8 cellular contexts compared by ENCODE assay signal in the genomic region with DNA sequence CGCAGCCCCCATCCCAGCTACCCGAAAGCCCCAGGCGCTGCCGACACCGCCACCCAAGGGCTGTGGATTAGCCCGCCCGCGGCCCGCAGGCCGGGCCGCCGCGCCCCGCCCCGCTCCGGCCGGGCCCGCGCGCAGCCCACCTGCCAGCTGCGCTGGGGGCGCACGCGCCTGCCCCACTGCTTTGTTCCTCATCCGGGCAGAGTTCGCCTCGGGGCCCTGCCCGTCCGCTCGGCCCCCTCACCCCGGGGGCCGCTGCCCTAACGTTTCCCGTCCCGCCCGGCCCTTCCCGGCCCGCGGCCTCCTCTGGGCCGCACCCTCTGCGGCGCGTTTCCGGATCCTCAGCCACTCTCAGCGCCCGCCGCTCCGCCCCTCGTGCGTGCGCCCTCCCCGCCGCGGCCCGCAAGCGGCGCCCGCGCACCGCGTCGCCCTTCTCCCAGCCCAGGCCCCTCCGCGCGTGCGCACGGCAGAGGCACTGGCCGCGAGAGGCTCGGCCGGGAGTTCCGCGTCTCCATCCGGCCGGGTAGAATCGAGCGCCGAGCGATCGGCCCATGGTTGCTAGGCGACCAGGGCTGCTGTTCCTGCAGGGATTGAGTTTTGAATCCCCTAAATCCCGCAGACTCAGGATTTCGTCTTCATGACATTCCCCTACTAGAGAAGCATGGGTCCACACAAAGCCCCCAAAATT. TPM values are rescaled to one million over a fixed set of nuclear protein-coding genes. Genes with fewer than 3 reads are reported as not detected.
A peak's percentile ranks its signal among the peaks of the same experiment; 100 is the strongest.
DNase-seq lines count a peak whose midpoint lies in the region; ATAC-seq and TF ChIP-seq lines count a peak whose summit lies in the region.

A gene with protein sequence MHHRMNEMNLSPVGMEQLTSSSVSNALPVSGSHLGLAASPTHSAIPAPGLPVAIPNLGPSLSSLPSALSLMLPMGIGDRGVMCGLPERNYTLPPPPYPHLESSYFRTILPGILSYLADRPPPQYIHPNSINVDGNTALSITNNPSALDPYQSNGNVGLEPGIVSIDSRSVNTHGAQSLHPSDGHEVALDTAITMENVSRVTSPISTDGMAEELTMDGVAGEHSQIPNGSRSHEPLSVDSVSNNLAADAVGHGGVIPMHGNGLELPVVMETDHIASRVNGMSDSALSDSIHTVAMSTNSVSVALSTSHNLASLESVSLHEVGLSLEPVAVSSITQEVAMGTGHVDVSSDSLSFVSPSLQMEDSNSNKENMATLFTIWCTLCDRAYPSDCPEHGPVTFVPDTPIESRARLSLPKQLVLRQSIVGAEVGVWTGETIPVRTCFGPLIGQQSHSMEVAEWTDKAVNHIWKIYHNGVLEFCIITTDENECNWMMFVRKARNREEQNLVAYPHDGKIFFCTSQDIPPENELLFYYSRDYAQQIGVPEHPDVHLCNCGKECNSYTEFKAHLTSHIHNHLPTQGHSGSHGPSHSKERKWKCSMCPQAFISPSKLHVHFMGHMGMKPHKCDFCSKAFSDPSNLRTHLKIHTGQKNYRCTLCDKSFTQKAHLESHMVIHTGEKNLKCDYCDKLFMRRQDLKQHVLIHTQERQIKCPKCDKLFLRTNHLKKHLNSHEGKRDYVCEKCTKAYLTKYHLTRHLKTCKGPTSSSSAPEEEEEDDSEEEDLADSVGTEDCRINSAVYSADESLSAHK (minus strand): TSS at position 321 of the 685 bp plus-strand sequence. CDS start 622 bp downstream, outside the sequence.

- H3K36me3 ChIP-seq in kidney epithelial cell (ENCODE audit: control insufficient read depth, insufficient read depth, low read length) = peaks cover 1% of the 10 kb centered on the region

- H3K27me3 ChIP-seq in kidney epithelial cell (ENCODE audit: control insufficient read depth, insufficient read depth, low read length) = no peaks in the 10 kb centered on the region

- peak within 1 kb of the TSS; percentile 85 for H3K4me3 ChIP-seq in kidney epithelial cell (ENCODE audit: low read depth, low read length)

- peak; percentile 89 for TF ChIP-seq POLR2A in GM19099 (IDR thresholded peaks at IDR 0.05; ENCODE audit: extremely low read depth, insufficient read length, low read depth)

- TF ChIP-seq CTCF in kidney epithelial cell (IDR thresholded peaks at IDR 0.05; ENCODE audit: insufficient read depth, low read length, poor library complexity, severe bottlenecking) = no peak

- ATAC-seq in HG03432 (IDR thresholded peaks at IDR 0.05; ENCODE audit: unreplicated experiment) = peak; percentile 91

- peak; percentile 95 for DNase-seq in Ammon's horn (ENCODE audit: low spot score)
- peak; percentile 93 for DNase-seq in NCI-H460 (ENCODE audit: extremely low read depth, low read depth)
- DNase-seq in activated CD4-positive, alpha-beta T cell treated with anti-CD3 and anti-CD28 coated beads for 1 hour = peak; percentile 82
- peak; percentile 94 for DNase-seq in cerebellum (ENCODE audit: low spot score)
- peak; percentile 70 for DNase-seq in kidney epithelial cell (ENCODE audit: low read depth)
- peak; percentile 79 to 88 for DNase-seq in stimulated activated CD4-positive, alpha-beta T cell treated with anti-CD3 and anti-CD28 coated beads, Interleukin-15, amount 100 ng/mL, for 48 hours (ENCODE audit: low read depth in 2 of 2)

RNA-seq across cellular contexts. Expression of the gene that starts here (rescaled TPM):
- total RNA-seq in NCI-H460 (2014; rRNA removed; shearing (Covaris generic)) = 21.3 and 23.6 TPM in 2 replicates
- 19.5 and 22.9 TPM in 2 replicates for polyA plus RNA-seq in NCI-H460 (2014; cell fraction: nucleus; rRNA removed)
- total RNA-seq in cerebellum (24.0 TPM), kidney epithelial cell (51.4 and 54.6 TPM in 2 replicates)

Comparison
In these comparisons a context has a peak if more than half of its experiments do, and no peak if none do; other contexts are left out.
1. Peak in every context shown above with its lines: DNase-seq, ATAC-seq and H3K4me3 ChIP-seq.